In the genomic region with DNA sequence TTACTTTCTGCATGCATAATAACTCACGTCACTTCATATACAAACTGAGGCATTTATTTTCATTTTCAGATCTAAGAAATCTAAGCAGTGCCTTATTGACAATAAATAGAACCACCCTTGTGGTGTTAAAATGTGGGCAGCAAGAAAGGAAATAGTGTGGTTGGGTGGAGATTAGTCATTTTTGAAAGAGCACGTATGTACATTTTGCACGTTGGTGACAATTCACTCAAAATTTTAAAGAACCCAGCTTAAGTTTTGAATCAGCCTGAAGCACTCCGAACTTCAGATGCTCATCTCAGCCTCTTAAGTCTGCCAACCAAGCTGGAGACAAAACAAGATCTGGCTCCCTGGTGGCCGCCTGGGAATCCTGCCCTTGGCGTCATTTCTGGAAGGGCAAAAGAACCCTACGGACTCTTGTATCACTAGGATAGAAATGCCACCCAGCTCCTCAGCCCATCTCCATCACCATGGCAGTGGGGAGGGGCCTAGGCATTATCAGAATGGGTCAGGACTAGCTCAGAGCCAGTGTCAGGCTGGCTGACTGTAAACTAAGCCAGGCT, we compare ENCODE assay signal across 8 cellular contexts.
DNase-seq lines count a peak whose midpoint lies in the region; ATAC-seq and TF ChIP-seq lines count a peak whose summit lies in the region.

No MANE protein-coding gene starts in this region.

- H3K4me1 Mint-ChIP-seq in activated CD4-positive, alpha-beta T cell treated with anti-CD3 and anti-CD28 coated beads, Interleukin-2, amount 10 ng/mL, durations not matched to agents 24 days and 14 days: peaks cover 63% of the 10 kb centered on the region
- H3K4me1 Mint-ChIP-seq in immature natural killer cell (peaks cover 37 to 62% of the 10 kb centered on the region in 2 donors), WTC11 (no peaks in the 10 kb centered on the region)

- peaks cover 32% of the 10 kb centered on the region for H3K9me3 Mint-ChIP-seq in activated CD4-positive, alpha-beta T cell treated with anti-CD3 and anti-CD28 coated beads, Interleukin-2, amount 10 ng/mL, durations not matched to agents 24 days and 14 days
- H3K9me3 Mint-ChIP-seq in immature natural killer cell (peaks cover 0 to 2% (median 0%) of the 10 kb centered on the region in 6 donors), WTC11 (no peaks in the 10 kb centered on the region)

- peak overlapping the region; percentile 99 for H3K27ac Mint-ChIP-seq in activated CD4-positive, alpha-beta T cell treated with anti-CD3 and anti-CD28 coated beads, Interleukin-2, amount 10 ng/mL, durations not matched to agents 24 days and 14 days
- H3K27ac Mint-ChIP-seq in immature natural killer cell (peak overlapping the region; percentile 38 to 92 (median 86)), WTC11 (no peak overlapping the region)

- CTCF ChIA-PET in WTC11 (lab: Charles Lee): interaction anchor here (0.6 to 1.6 kb wide), 2 partner anchors 37 to 420 kb away, joined by 3 read pairs; no protein-coding TSS in a partner anchor

- intact Hi-C loops in activated CD4-positive, alpha-beta T cell treated with anti-CD3 and anti-CD28 coated beads, Interleukin-2, amount 10 ng/mL, durations not matched to agents 24 days and 14 days (cut with micrococcal nuclease): loop anchor here (1.0 kb wide), 7 partner anchors 23 to 330 kb away; no protein-coding TSS in a partner anchor

- peak; percentile 92 for DNase-seq in activated CD4-positive, alpha-beta T cell treated with anti-CD3 and anti-CD28 coated beads, Interleukin-2, amount 10 ng/mL, durations not matched to agents 24 days and 14 days
- DNase-seq in immature natural killer cell (peak; percentile 85 to 88 (median 86)), DMS 273 (lab: John Stamatoyannopoulos, UW; ENCODE audit: unreplicated experiment) (no peak), COR-L47 (lab: John Stamatoyannopoulos, UW) (no peak), GF-D8 (lab: John Stamatoyannopoulos, UW) (no peak), WTC11 (ENCODE audit: low spot score) (no peak)

- POLR2A ChIA-PET in WTC11 (lab: Charles Lee): no interaction called here

- no peak for TF ChIP-seq CTCF in WTC11 (IDR thresholded peaks at IDR 0.05)

- ATAC-seq in GM19324 (IDR thresholded peaks at IDR 0.05; ENCODE audit: low FRiP score, unreplicated experiment) (peak; percentile 70), HG03139 (IDR thresholded peaks at IDR 0.05; ENCODE audit: unreplicated experiment) (peak; percentile 71), WTC11 (no peak)

- H3K4me3 Mint-ChIP-seq in activated CD4-positive, alpha-beta T cell treated with anti-CD3 and anti-CD28 coated beads, Interleukin-2, amount 10 ng/mL, durations not matched to agents 24 days and 14 days: peak overlapping the region; percentile 68
- H3K4me3 Mint-ChIP-seq in immature natural killer cell (peak overlapping the region; percentile 7 to 71 (median 64)), WTC11 (no peak overlapping the region)

- H3K36me3 Mint-ChIP-seq in activated CD4-positive, alpha-beta T cell treated with anti-CD3 and anti-CD28 coated beads, Interleukin-2, amount 10 ng/mL, durations not matched to agents 24 days and 14 days (ENCODE audit: low read depth): peaks cover 35% of the 10 kb centered on the region
- H3K36me3 Mint-ChIP-seq in immature natural killer cell (peaks cover 2 to 8% (median 4%) of the 10 kb centered on the region in 3 donors), WTC11 (no peaks in the 10 kb centered on the region)

- no peaks in the 10 kb centered on the region for H3K27me3 Mint-ChIP-seq in activated CD4-positive, alpha-beta T cell treated with anti-CD3 and anti-CD28 coated beads, Interleukin-2, amount 10 ng/mL, durations not matched to agents 24 days and 14 days
- H3K27me3 Mint-ChIP-seq in immature natural killer cell (ENCODE audit: low read depth in 3 of 3) (peaks cover 5 to 13% (median 7%) of the 10 kb centered on the region in 3 donors), WTC11 (ENCODE audit: low read depth) (no peaks in the 10 kb centered on the region)

TF ChIP-seq in WTC11, 78 proteins besides CTCF, POLR2A, EP300 and RAD21:
- TF ChIP-seq SMAD3 (CRISPR knock-in tag; IDR thresholded peaks at IDR 0.05; ENCODE audit: borderline replicate concordance) (no peak), ATF6 (CRISPR knock-in tag; IDR thresholded peaks at IDR 0.05) (no peak), ZNF121 (CRISPR knock-in tag; IDR thresholded peaks at IDR 0.05) (no peak), ELF4 (CRISPR knock-in tag; IDR thresholded peaks at IDR 0.05; ENCODE audit: low read depth) (no peak), ZNF416 (CRISPR knock-in tag; IDR thresholded peaks at IDR 0.05) (no peak), JAZF1 (CRISPR knock-in tag; IDR thresholded peaks at IDR 0.05) (no peak), TCF7 (CRISPR knock-in tag; IDR thresholded peaks at IDR 0.05; ENCODE audit: low read depth) (no peak), NFE2L1 (CRISPR knock-in tag; IDR thresholded peaks at IDR 0.05) (no peak), ZNF423 (CRISPR knock-in tag; IDR thresholded peaks at IDR 0.05) (no peak)
- TF ChIP-seq, protein P1, sequence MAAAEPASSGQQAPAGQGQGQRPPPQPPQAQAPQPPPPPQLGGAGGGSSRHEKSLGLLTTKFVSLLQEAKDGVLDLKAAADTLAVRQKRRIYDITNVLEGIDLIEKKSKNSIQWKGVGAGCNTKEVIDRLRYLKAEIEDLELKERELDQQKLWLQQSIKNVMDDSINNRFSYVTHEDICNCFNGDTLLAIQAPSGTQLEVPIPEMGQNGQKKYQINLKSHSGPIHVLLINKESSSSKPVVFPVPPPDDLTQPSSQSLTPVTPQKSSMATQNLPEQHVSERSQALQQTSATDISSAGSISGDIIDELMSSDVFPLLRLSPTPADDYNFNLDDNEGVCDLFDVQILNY (CRISPR knock-in tag; IDR thresholded peaks at IDR 0.05): no peak
- TF ChIP-seq, protein P2, sequence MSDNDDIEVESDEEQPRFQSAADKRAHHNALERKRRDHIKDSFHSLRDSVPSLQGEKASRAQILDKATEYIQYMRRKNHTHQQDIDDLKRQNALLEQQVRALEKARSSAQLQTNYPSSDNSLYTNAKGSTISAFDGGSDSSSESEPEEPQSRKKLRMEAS (CRISPR knock-in tag; IDR thresholded peaks at IDR 0.05): no peak
- TF ChIP-seq, protein P3, sequence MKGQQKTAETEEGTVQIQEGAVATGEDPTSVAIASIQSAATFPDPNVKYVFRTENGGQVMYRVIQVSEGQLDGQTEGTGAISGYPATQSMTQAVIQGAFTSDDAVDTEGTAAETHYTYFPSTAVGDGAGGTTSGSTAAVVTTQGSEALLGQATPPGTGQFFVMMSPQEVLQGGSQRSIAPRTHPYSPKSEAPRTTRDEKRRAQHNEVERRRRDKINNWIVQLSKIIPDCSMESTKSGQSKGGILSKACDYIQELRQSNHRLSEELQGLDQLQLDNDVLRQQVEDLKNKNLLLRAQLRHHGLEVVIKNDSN (CRISPR knock-in tag; IDR thresholded peaks at IDR 0.05): no peak

Comparison
In these comparisons a context has a peak if more than half of its experiments do, and no peak if none do; other contexts are left out.
1. DNase-seq: peak in activated CD4-positive, alpha-beta T cell treated with anti-CD3 and anti-CD28 coated beads, Interleukin-2, amount 10 ng/mL, durations not matched to agents 24 days and 14 days (single experiment) and immature natural killer cell (3 of 3); none in DMS 273 (single experiment), COR-L47 (single experiment), GF-D8 (single experiment) and WTC11 (single experiment).